ENCODE assay signal across 4 cellular contexts in the genomic region with DNA sequence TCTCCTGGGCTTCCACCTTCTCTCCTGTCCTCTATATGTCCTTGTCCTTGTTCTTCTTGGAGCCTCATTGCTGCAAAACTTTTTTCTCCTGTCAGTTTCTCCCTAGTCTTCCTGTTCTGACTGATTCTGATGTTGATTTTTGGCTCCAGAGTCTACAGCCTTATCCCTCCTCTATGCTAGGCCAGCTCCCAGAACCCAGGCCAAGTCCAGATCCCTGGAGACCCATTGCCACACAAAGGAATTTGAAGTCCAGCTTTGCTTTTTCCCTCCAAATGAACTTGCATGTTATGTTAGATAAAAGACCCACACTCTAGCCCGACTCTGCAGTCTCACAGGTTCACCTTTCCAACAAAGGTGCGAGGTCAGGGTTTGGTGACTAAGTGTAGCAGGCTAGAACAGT.
"Had no signal": no experiment of that assay in that cellular context is flagged by ENCODE, and none has a peak within 500 bp of the region (broad histone marks: within the 10 kb centered on the region; RNA-seq: fewer than 3 reads in every experiment).

No MANE protein-coding gene starts in this region.

- H3K4me1 Mint-ChIP-seq: GM23338, H9 had no signal

- H3K4me3 ChIP-seq: GM23338 had no signal

- H3K27ac Mint-ChIP-seq: GM23338, H9 had no signal

- H3K4me3 Mint-ChIP-seq: GM23338, H9 had no signal

- ATAC-seq: GM23338 had no signal

- DNase-seq: H9, HCEC 1CT, IMR-90 had no signal
